Comparison of ENCODE assay signal across 9 cellular contexts in genomic region chr16:30997887-30998711, GRCh38. TPM values are rescaled to one million over a fixed set of nuclear protein-coding genes. Genes with fewer than 3 reads are reported as not detected.
DNase-seq lines count a peak whose midpoint lies in the region; ATAC-seq, FAIRE-seq and TF ChIP-seq lines count a peak whose summit lies in the region.
"Had no signal": no experiment of that assay in that cellular context is flagged by ENCODE, and none has a peak within 500 bp of the region (broad histone marks: within the 10 kb centered on the region; RNA-seq: fewer than 3 reads in every experiment).

No MANE protein-coding gene starts in this region.

- TF ChIP-seq RAD21 in K562 (CRISPR knock-in tag; conservative IDR thresholded peaks at IDR 0.05 in 1 of 2, IDR thresholded peaks at IDR 0.05 in 1 of 2), result no peak

- H3K27me3 ChIP-seq in K562 (ENCODE audit: control insufficient read depth in 2 of 2, insufficient read depth in 2 of 2, low read length in 2 of 2) (no peaks in the 10 kb centered on the region), uterus (no peaks in the 10 kb centered on the region), A673 (replicated peaks; ENCODE audit: insufficient read depth, low read depth, low read length, poor library complexity) (no peaks in the 10 kb centered on the region)

- no peak overlapping the region for H3K27ac Mint-ChIP-seq in activated naive CD4-positive, alpha-beta T cell treated with anti-CD3 and anti-CD28 coated beads for 36 hours

- peak overlapping the region; percentile 49 for H3K4me3 Mint-ChIP-seq in activated naive CD4-positive, alpha-beta T cell treated with anti-CD3 and anti-CD28 coated beads for 36 hours

- intact Hi-C loops in activated naive CD4-positive, alpha-beta T cell treated with anti-CD3 and anti-CD28 coated beads for 36 hours (cut with micrococcal nuclease), result loop anchor here (1.0 to 5.0 kb wide), 3 partner anchors 35 to 459 kb away; partner anchors contain the start of genes ARMC5 and STX4
- intact Hi-C loops in K562 (cut with micrococcal nuclease), result no loop called here
- intact Hi-C loops in uterus (cut with DNase I; ENCODE audit: low total_unique reads), result no loop called here
- intact Hi-C loops in A673 (cut with micrococcal nuclease; ENCODE audit: unreplicated experiment), result loop anchor here (5.0 kb wide), 1 partner anchor 144 kb away; no protein-coding TSS in a partner anchor

- WGBS in K562 (ENCODE audit: insufficient coverage, low coverage, missing lambda C conversion rate), result 52% methylated on average over 18 of the region's 18 CpGs

- in situ Hi-C loops in K562 (cut with MboI), result loop anchor here (10.0 to 25.0 kb wide), 2 partner anchors 317 to 439 kb away; partner anchors contain the start of genes COX6A2 and ZNF843

- TF ChIP-seq CTCF in K562 (IDR thresholded peaks at IDR 0.05 in 2 of 3, conservative IDR thresholded peaks at IDR 0.05 in 1 of 3; ENCODE audit: insufficient read depth in 2 of 3, low read depth in 1 of 3, low read length in 3 of 3), result no peak
- no peak for TF ChIP-seq CTCF in uterus (IDR thresholded peaks at IDR 0.05)
- no peak for TF ChIP-seq CTCF in A673 (conservative IDR thresholded peaks at IDR 0.05; ENCODE audit: low read depth, low read length)

- BruUV-seq in K562 (replicated peaks; lab: Mats Ljungman, UMichigan) (no TSS peak), A673 (replicated peaks; lab: Mats Ljungman, UMichigan) (no TSS peak)

- H3K9me1 ChIP-seq in K562 (ENCODE audit: control insufficient read depth, insufficient read depth, low read length), result no peaks in the 10 kb centered on the region

- DNase-seq in activated naive CD4-positive, alpha-beta T cell treated with anti-CD3 and anti-CD28 coated beads for 36 hours, result no peak
- no peak for DNase-seq in activated naive CD4-positive, alpha-beta T cell (lab: John Stamatoyannopoulos, UW)
- DNase-seq in K562 (ENCODE audit: extremely low read depth in 1 of 4, low spot score in 3 of 4), result no peak
- peak; percentile 83 for DNase-seq in kidney tubule cell (ENCODE audit: low spot score)
- peak; percentile 60 to 67 for DNase-seq in uterus
- no peak for DNase-seq in A673 (ENCODE audit: low spot score)
- no peak for DNase-seq in activated CD4-positive, CD25-positive, alpha-beta regulatory T cell (lab: John Stamatoyannopoulos, UW)
- DNase-seq: GDM1 had no signal

- POLR2A ChIA-PET in K562 (lab: Yijun Ruan, JAX) (interaction anchor here (0.7 to 1.6 kb wide), 7 partner anchors 14 to 510 kb away, joined by 3 to 5 read pairs (median 4); partner anchors contain the start of genes RUSF1 and STX4), A673 (lab: Charles Lee; ENCODE audit: low non-redundant PET) (interaction anchor here (0.6 kb wide), 1 partner anchor 120 kb away, joined by 4 read pairs; no protein-coding TSS in a partner anchor)

- H3K4me1 ChIP-seq in K562 (replicated peaks in 1 of 2; ENCODE audit: control insufficient read depth in 2 of 2, insufficient read depth in 2 of 2, low read length in 2 of 2) (peaks cover 41 to 47% of the 10 kb centered on the region in 2 experiments), uterus (no peaks in the 10 kb centered on the region), A673 (ENCODE audit: insufficient read depth, low read length, poor library complexity, severe bottlenecking) (no peaks in the 10 kb centered on the region)

- H3K36me3 Mint-ChIP-seq in activated naive CD4-positive, alpha-beta T cell treated with anti-CD3 and anti-CD28 coated beads for 36 hours (ENCODE audit: low read depth), result no peaks in the 10 kb centered on the region

- TF ChIP-seq POLR2A in K562 (conservative IDR thresholded peaks at IDR 0.05), result no peak
- no peak for TF ChIP-seq POLR2A in uterus (IDR thresholded peaks at IDR 0.05)

- no peaks in the 10 kb centered on the region for H3K36me3 ChIP-seq in K562 (ENCODE audit: control insufficient read depth, insufficient read depth, low read length)
- H3K36me3 ChIP-seq in uterus, result no peaks in the 10 kb centered on the region
- no peaks in the 10 kb centered on the region for H3K36me3 ChIP-seq in A673 (ENCODE audit: insufficient read depth, low read length, poor library complexity, severe bottlenecking)

- H3K9me3 ChIP-seq in K562 (replicated peaks; ENCODE audit: control insufficient read depth, insufficient read depth, low read depth, low read length) (no peaks in the 10 kb centered on the region), uterus (no peaks in the 10 kb centered on the region), A673 (ENCODE audit: low read depth, low read length, poor library complexity, severe bottlenecking) (no peaks in the 10 kb centered on the region)

- peak overlapping the region; percentile 82 for H3K4me2 ChIP-seq in K562 (ENCODE audit: insufficient read depth, low read length)

- FAIRE-seq in K562 (lab: Jason Lieb, UNC), result no peak

- H3K9me3 Mint-ChIP-seq in activated naive CD4-positive, alpha-beta T cell treated with anti-CD3 and anti-CD28 coated beads for 36 hours, result no peaks in the 10 kb centered on the region

- no peak overlapping the region for H3K27ac ChIP-seq in K562 (ENCODE audit: extremely low read depth, low read depth, low read length)
- peak overlapping the region; percentile 70 to 94 for H3K27ac ChIP-seq in uterus
- H3K27ac ChIP-seq in A673 (ENCODE audit: low read depth, low read length, poor library complexity, severe bottlenecking), result no peak overlapping the region

- H3K9ac ChIP-seq in K562 (ENCODE audit: insufficient read depth in 1 of 2, low read depth in 2 of 2, low read length in 2 of 2), result peak overlapping the region; percentile 49 to 85; a peak in 3 of 4 replicates

- H3K4me3 ChIP-seq in K562 (no peak overlapping the region), uterus (peak overlapping the region in 1 of 2 donors; percentile 43), A673 (ENCODE audit: low read depth, low read length, poor library complexity, severe bottlenecking) (no peak overlapping the region)

- CTCF ChIA-PET in activated naive CD4-positive, alpha-beta T cell treated with anti-CD3 and anti-CD28 coated beads for 36 hours (lab: Charles Lee), result interaction anchor here (2.4 kb wide), 1 partner anchor 14 kb away, joined by 12 read pairs; the partner anchor contains the start of gene HSD3B7
- CTCF ChIA-PET in K562 (lab: Yijun Ruan, JAX; ENCODE audit: low intra/inter-chr PET ratio) (no interaction called here), A673 (lab: Charles Lee) (no interaction called here)

- H3K4me1 Mint-ChIP-seq in activated naive CD4-positive, alpha-beta T cell treated with anti-CD3 and anti-CD28 coated beads for 36 hours (ENCODE audit: low read depth), result peaks cover 11% of the 10 kb centered on the region

- no peaks in the 10 kb centered on the region for H4K20me1 ChIP-seq in K562 (replicated peaks; ENCODE audit: control insufficient read depth, insufficient read depth, low read length)

- no peak for TF ChIP-seq EP300 in K562 (IDR thresholded peaks at IDR 0.05; ENCODE audit: low read length)

- peaks cover 3% of the 10 kb centered on the region; the same call in 2 of the 3 replicates for H3K79me2 ChIP-seq in K562 (ENCODE audit: control insufficient read depth, insufficient read depth, low read length)

- ATAC-seq in K562 (no peak), GM18909 (IDR thresholded peaks at IDR 0.05; ENCODE audit: poor library complexity, unreplicated experiment) (no peak)

- no peaks in the 10 kb centered on the region for H3K27me3 Mint-ChIP-seq in activated naive CD4-positive, alpha-beta T cell treated with anti-CD3 and anti-CD28 coated beads for 36 hours (ENCODE audit: low read depth)

- H2AFZ ChIP-seq in K562 (ENCODE audit: low read depth, low read length), result peak overlapping the region; percentile 96

RNA-seq across cellular contexts. Expression of gene STX1B, which starts 12.3 kb away (rescaled TPM):
- under 1 TPM; 0.69 to 0.72 TPM for total RNA-seq in activated naive CD4-positive, alpha-beta T cell treated with anti-CD3 and anti-CD28 coated beads for 36 hours
- 15.5 and 33.2 TPM in 2 replicates for total RNA-seq in K562 (2011; cell fraction: chromatin; rRNA removed; ENCODE audit: low replicate concordance)
- 14.7 and 18.7 TPM in 2 replicates for total RNA-seq in K562 (2011; cell fraction: nucleolus; rRNA removed)
- total RNA-seq in K562 (2011; cell fraction: nucleoplasm; rRNA removed), result 20.5 and 24.8 TPM in 2 replicates
- 0.78 and 0.86 TPM in 2 replicates for total RNA-seq in K562 (2014; rRNA removed)
- total RNA-seq in K562 (2014; rRNA removed; fragmentation: Illumina TruSeq; extraction: Trizol), result 0.73 and 0.80 TPM in 2 replicates
- 0.79 and 1.1 TPM in 2 replicates for total RNA-seq in K562 (2015; rRNA removed; fragmentation: Illumina TruSeq; extraction: Trizol)
- 1.5 and 2.5 TPM in 2 replicates for total RNA-seq in K562 (2021)
- 1.2 and 3.0 TPM in 2 replicates for polyA plus RNA-seq in K562 (2011; rRNA removed)
- 1.3 and 2.3 TPM in 2 replicates for polyA plus RNA-seq in K562 (2011; cell fraction: cytosol; rRNA removed)
- polyA plus RNA-seq in K562 (2011; cell fraction: nucleus; rRNA removed), result 13.0 and 14.6 TPM in 2 replicates
- polyA plus RNA-seq in K562 (2012), result 1.4 and 2.7 TPM in 2 replicates
- polyA plus RNA-seq in K562 (2014; fragmentation: Illumina TruSeq; extraction: Trizol), result 0.80 and 1.6 TPM in 2 replicates
- polyA plus RNA-seq in K562 (2014; fragmentation: Nextera tagmentation; extraction: Ambion mirVana), result under 1 TPM; 0.07 to 0.08 TPM
- 1.2 and 2.1 TPM in 2 replicates for polyA plus RNA-seq in K562 (2014; rRNA removed)
- 3.0 and 6.1 TPM in 2 replicates for polyA minus RNA-seq in K562 (2011; rRNA and poly(A)+ RNA removed)
- polyA minus RNA-seq in K562 (2011; cell fraction: cytosol; rRNA and poly(A)+ RNA removed), result 2.7 and 3.6 TPM in 2 replicates
- polyA minus RNA-seq in K562 (2011; cell fraction: nucleus; rRNA and poly(A)+ RNA removed), result 5.5 and 8.1 TPM in 2 replicates
- 1 to 10 TPM in 3 of 4 donors, under 1 TPM in 1; 0.88 to 2.6 (median 2.5) TPM for total RNA-seq in uterus
- 0.62 and 1.1 TPM in 2 replicates for total RNA-seq in A673 (2021)

RNA-seq across cellular contexts. Expression of gene HSD3B7, which starts 13.1 kb away (rescaled TPM):
- total RNA-seq in activated naive CD4-positive, alpha-beta T cell treated with anti-CD3 and anti-CD28 coated beads for 36 hours, result under 1 TPM; 0.69 to 0.98 TPM
- total RNA-seq in K562 (2011; cell fraction: chromatin; rRNA removed; ENCODE audit: low replicate concordance), result 10.2 and 37.3 TPM in 2 replicates
- total RNA-seq in K562 (2011; cell fraction: nucleolus; rRNA removed), result 37.7 and 50.4 TPM in 2 replicates
- 23.5 and 27.4 TPM in 2 replicates for total RNA-seq in K562 (2011; cell fraction: nucleoplasm; rRNA removed)
- 49.1 and 61.1 TPM in 2 replicates for total RNA-seq in K562 (2014; rRNA removed)
- total RNA-seq in K562 (2014; rRNA removed; fragmentation: Illumina TruSeq; extraction: Trizol), result 7.6 and 10.0 TPM in 2 replicates
- 23.6 and 24.1 TPM in 2 replicates for total RNA-seq in K562 (2015; rRNA removed; fragmentation: Illumina TruSeq; extraction: Trizol)
- 43.5 and 51.9 TPM in 2 replicates for total RNA-seq in K562 (2021)
- 10.7 and 24.4 TPM in 2 replicates for polyA plus RNA-seq in K562 (2011; rRNA removed)
- 30.3 and 36.8 TPM in 2 replicates for polyA plus RNA-seq in K562 (2011; cell fraction: cytosol; rRNA removed)
- polyA plus RNA-seq in K562 (2011; cell fraction: nucleus; rRNA removed), result 40.7 and 47.2 TPM in 2 replicates
- polyA plus RNA-seq in K562 (2012), result 27.3 and 32.5 TPM in 2 replicates
- polyA plus RNA-seq in K562 (2014; fragmentation: Illumina TruSeq; extraction: Trizol), result 23.0 and 30.5 TPM in 2 replicates
- 1 to 10 TPM; 5.4 to 6.7 TPM for polyA plus RNA-seq in K562 (2014; fragmentation: Nextera tagmentation; extraction: Ambion mirVana)
- polyA plus RNA-seq in K562 (2014; rRNA removed), result 39.3 and 43.9 TPM in 2 replicates
- polyA minus RNA-seq in K562 (2011; rRNA and poly(A)+ RNA removed), result 4.3 and 5.1 TPM in 2 replicates
- 8.5 and 17.7 TPM in 2 replicates for polyA minus RNA-seq in K562 (2011; cell fraction: cytosol; rRNA and poly(A)+ RNA removed)
- 3.9 and 6.8 TPM in 2 replicates for polyA minus RNA-seq in K562 (2011; cell fraction: nucleus; rRNA and poly(A)+ RNA removed)
- total RNA-seq in uterus, result 10 to 100 TPM in 2 of 4 donors, 1 to 10 TPM in 2; 7.2 to 18.0 (median 11.3) TPM
- 0.85 and 0.95 TPM in 2 replicates for total RNA-seq in A673 (2021)

RNA-seq across cellular contexts. Expression of gene STX4, which starts 35.3 kb away (rescaled TPM):
- 10 to 100 TPM; 32.9 to 38.0 TPM for total RNA-seq in activated naive CD4-positive, alpha-beta T cell treated with anti-CD3 and anti-CD28 coated beads for 36 hours
- 37.7 and 76.5 TPM in 2 replicates for total RNA-seq in K562 (2011; cell fraction: chromatin; rRNA removed; ENCODE audit: low replicate concordance)
- total RNA-seq in K562 (2011; cell fraction: nucleolus; rRNA removed), result 42.2 and 47.4 TPM in 2 replicates
- 37.8 and 42.9 TPM in 2 replicates for total RNA-seq in K562 (2011; cell fraction: nucleoplasm; rRNA removed)
- total RNA-seq in K562 (2014; rRNA removed) (20.7 and 22.5 TPM in 2 replicates), K562 (2014; rRNA removed; fragmentation: Illumina TruSeq; extraction: Trizol) (11.6 and 13.0 TPM in 2 replicates), K562 (2015; rRNA removed; fragmentation: Illumina TruSeq; extraction: Trizol) (20.3 and 21.5 TPM in 2 replicates), K562 (2021) (32.1 and 45.8 TPM in 2 replicates), uterus (100 to 1,000 TPM in 1 of 4 donors, 10 to 100 TPM in 3; 26.2 to 114 (median 85.1) TPM), A673 (2021) (31.2 and 35.1 TPM in 2 replicates)
- polyA plus RNA-seq in K562 (2011; rRNA removed) (26.9 and 29.6 TPM in 2 replicates), K562 (2014; fragmentation: Illumina TruSeq; extraction: Trizol) (30.6 and 36.8 TPM in 2 replicates), K562 (2014; fragmentation: Nextera tagmentation; extraction: Ambion mirVana) (1 to 10 TPM; 3.2 to 7.4 TPM), K562 (2014; rRNA removed) (42.6 and 48.0 TPM in 2 replicates)
- 27.4 and 36.6 TPM in 2 replicates for polyA plus RNA-seq in K562 (2011; cell fraction: cytosol; rRNA removed)
- 78.8 and 87.4 TPM in 2 replicates for polyA plus RNA-seq in K562 (2011; cell fraction: nucleus; rRNA removed)
- 50.6 and 58.7 TPM in 2 replicates for polyA plus RNA-seq in K562 (2012)
- 18.1 and 24.6 TPM in 2 replicates for polyA minus RNA-seq in K562 (2011; rRNA and poly(A)+ RNA removed)
- polyA minus RNA-seq in K562 (2011; cell fraction: cytosol; rRNA and poly(A)+ RNA removed), result 15.8 and 19.9 TPM in 2 replicates
- polyA minus RNA-seq in K562 (2011; cell fraction: nucleus; rRNA and poly(A)+ RNA removed), result 11.7 and 19.1 TPM in 2 replicates

RNA-seq across cellular contexts. Expression of gene SETD1A, which starts 40.5 kb away (rescaled TPM):
- 10 to 100 TPM; 14.3 to 14.6 TPM for total RNA-seq in activated naive CD4-positive, alpha-beta T cell treated with anti-CD3 and anti-CD28 coated beads for 36 hours
- 24.2 and 49.1 TPM in 2 replicates for total RNA-seq in K562 (2011; cell fraction: chromatin; rRNA removed; ENCODE audit: low replicate concordance)
- total RNA-seq in K562 (2011; cell fraction: nucleolus; rRNA removed), result 22.3 and 24.7 TPM in 2 replicates
- total RNA-seq in K562 (2011; cell fraction: nucleoplasm; rRNA removed), result 17.1 and 19.1 TPM in 2 replicates
- total RNA-seq in K562 (2014; rRNA removed) (4.2 and 7.9 TPM in 2 replicates), K562 (2014; rRNA removed; fragmentation: Illumina TruSeq; extraction: Trizol) (2.0 and 2.5 TPM in 2 replicates), K562 (2015; rRNA removed; fragmentation: Illumina TruSeq; extraction: Trizol) (4.6 and 5.7 TPM in 2 replicates), K562 (2021) (30.2 and 36.0 TPM in 2 replicates), uterus (10 to 100 TPM in 1 of 4 donors, 1 to 10 TPM in 3; 2.1 to 31.7 (median 3.5) TPM), A673 (2021) (31.4 and 37.1 TPM in 2 replicates)
- polyA plus RNA-seq in K562 (2011; rRNA removed) (2.2 and 3.0 TPM in 2 replicates), K562 (2014; fragmentation: Illumina TruSeq; extraction: Trizol) (15.0 and 20.1 TPM in 2 replicates), K562 (2014; fragmentation: Nextera tagmentation; extraction: Ambion mirVana) (under 1 TPM; 0.08 to 0.14 TPM), K562 (2014; rRNA removed) (15.5 and 16.9 TPM in 2 replicates)
- 1.6 and 2.3 TPM in 2 replicates for polyA plus RNA-seq in K562 (2011; cell fraction: cytosol; rRNA removed)
- 15.4 and 22.7 TPM in 2 replicates for polyA plus RNA-seq in K562 (2011; cell fraction: nucleus; rRNA removed)
- polyA plus RNA-seq in K562 (2012), result 17.4 and 52.0 TPM in 2 replicates
- 1.7 and 2.1 TPM in 2 replicates for polyA minus RNA-seq in K562 (2011; rRNA and poly(A)+ RNA removed)
- 10.0 and 10.3 TPM in 2 replicates for polyA minus RNA-seq in K562 (2011; cell fraction: cytosol; rRNA and poly(A)+ RNA removed)
- polyA minus RNA-seq in K562 (2011; cell fraction: nucleus; rRNA and poly(A)+ RNA removed), result 6.1 and 8.6 TPM in 2 replicates

RNA-seq across cellular contexts. Expression of gene ORAI3, which starts 49.2 kb away (rescaled TPM):
- total RNA-seq in activated naive CD4-positive, alpha-beta T cell treated with anti-CD3 and anti-CD28 coated beads for 36 hours, result 1 to 10 TPM; 4.2 to 4.7 TPM
- total RNA-seq in K562 (2011; cell fraction: chromatin; rRNA removed; ENCODE audit: low replicate concordance), result 12.4 and 41.2 TPM in 2 replicates
- total RNA-seq in K562 (2011; cell fraction: nucleolus; rRNA removed), result 46.8 and 54.4 TPM in 2 replicates
- 36.7 and 43.2 TPM in 2 replicates for total RNA-seq in K562 (2011; cell fraction: nucleoplasm; rRNA removed)
- 19.0 and 23.5 TPM in 2 replicates for total RNA-seq in K562 (2014; rRNA removed)
- total RNA-seq in K562 (2014; rRNA removed; fragmentation: Illumina TruSeq; extraction: Trizol), result 6.3 and 7.8 TPM in 2 replicates
- total RNA-seq in K562 (2015; rRNA removed; fragmentation: Illumina TruSeq; extraction: Trizol), result 12.4 and 12.9 TPM in 2 replicates
- total RNA-seq in K562 (2021), result 21.9 and 23.3 TPM in 2 replicates
- 15.8 and 29.7 TPM in 2 replicates for polyA plus RNA-seq in K562 (2011; rRNA removed)
- polyA plus RNA-seq in K562 (2011; cell fraction: cytosol; rRNA removed), result 44.9 and 57.8 TPM in 2 replicates
- polyA plus RNA-seq in K562 (2011; cell fraction: nucleus; rRNA removed), result 25.0 and 28.3 TPM in 2 replicates
- 19.4 and 52.1 TPM in 2 replicates for polyA plus RNA-seq in K562 (2012)
- 14.1 and 18.0 TPM in 2 replicates for polyA plus RNA-seq in K562 (2014; fragmentation: Illumina TruSeq; extraction: Trizol)
- 1 to 10 TPM; 4.9 to 5.8 TPM for polyA plus RNA-seq in K562 (2014; fragmentation: Nextera tagmentation; extraction: Ambion mirVana)
- polyA plus RNA-seq in K562 (2014; rRNA removed), result 16.5 and 19.0 TPM in 2 replicates
- 12.8 and 14.8 TPM in 2 replicates for polyA minus RNA-seq in K562 (2011; rRNA and poly(A)+ RNA removed)
- polyA minus RNA-seq in K562 (2011; cell fraction: cytosol; rRNA and poly(A)+ RNA removed), result 15.8 and 19.1 TPM in 2 replicates
- polyA minus RNA-seq in K562 (2011; cell fraction: nucleus; rRNA and poly(A)+ RNA removed), result 9.3 and 12.7 TPM in 2 replicates
- 10 to 100 TPM; 21.7 to 65.0 (median 27.9) TPM for total RNA-seq in uterus
- total RNA-seq in A673 (2021), result 2.1 and 4.3 TPM in 2 replicates

Comparison
In these comparisons a context has a peak if more than half of its experiments do, and no peak if none do; other contexts are left out.
1. DNase-seq: peak in kidney tubule cell (single experiment) and uterus (2 of 2); none in activated naive CD4-positive, alpha-beta T cell treated with anti-CD3 and anti-CD28 coated beads for 36 hours (single experiment), activated naive CD4-positive, alpha-beta T cell (0 of 4), K562 (0 of 4), A673 (single experiment) and activated CD4-positive, CD25-positive, alpha-beta regulatory T cell (0 of 4).
2. H3K27ac ChIP-seq: peak in uterus (2 of 2); none in K562 (single experiment) and A673 (single experiment).
3. intact Hi-C loops: an anchor here in activated naive CD4-positive, alpha-beta T cell treated with anti-CD3 and anti-CD28 coated beads for 36 hours (1.0 to 5.0 kb wide) and A673 (5.0 kb wide); none called in K562 and uterus.